In the genomic region with DNA sequence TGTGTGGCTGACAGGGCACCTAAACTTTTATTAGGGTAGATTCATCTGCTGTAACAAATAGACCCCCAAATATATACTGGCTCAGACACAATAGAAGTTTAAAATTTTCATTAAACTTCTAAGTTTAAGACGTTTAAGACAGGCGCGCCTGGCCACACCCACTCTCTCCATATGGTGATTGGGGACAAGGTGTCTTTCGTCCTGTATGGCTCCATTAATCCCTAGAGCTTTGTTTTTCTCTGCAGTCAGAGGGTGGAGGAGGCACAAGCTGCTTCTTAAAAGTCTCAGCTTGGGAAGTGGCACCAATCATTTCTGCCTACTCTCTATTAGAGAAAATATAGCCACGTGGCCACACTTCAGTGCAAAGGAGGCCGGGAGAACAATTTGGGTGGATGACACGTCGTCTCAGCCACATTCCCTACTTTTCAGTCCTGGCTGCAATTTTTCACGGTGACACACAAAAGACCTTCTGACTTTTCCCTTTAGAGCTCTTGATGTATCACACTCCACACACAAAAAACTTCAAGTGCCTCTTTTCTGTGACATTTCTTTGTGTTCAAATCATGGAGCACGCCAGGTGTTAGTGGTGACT, we compare ENCODE assay signal across 23 cellular contexts.
"Had no signal": no experiment of that assay in that cellular context is flagged by ENCODE, and none has a peak within 500 bp of the region (broad histone marks: within the 10 kb centered on the region; RNA-seq: fewer than 3 reads in every experiment).

No MANE protein-coding gene starts in this region.

- DNase-seq: activated CD4-positive, alpha-beta T cell treated with anti-CD3 and anti-CD28 coated beads for 4 hours; activated CD8-positive, alpha-beta T cell treated with anti-CD3 and anti-CD28 coated beads for 36 hours; activated effector memory CD4-positive, alpha-beta T cell treated with anti-CD3 and anti-CD28 coated beads, Interleukin-2, amount 50 U/mL, for 16 hours; activated naive CD4-positive, alpha-beta T cell treated with Interleukin-2 at 50 U/mL for 16 hours; activated T-cell treated with anti-CD3 and anti-CD28 coated beads, Interleukin-2, amount 50 U/mL, for 24 hours; brain microvascular endothelial cell; Karpas-422; MM.1S; NCI-H1105; NCI-H1436; NCI-H2081 treated with DMSO at 0.1 percent for 48 hours; NCI-H446; NCI-H524; OCI-M1; Right ventricle myocardium superior; RPMI8226; T-cell; T-helper 2 cell; T1000 had no signal

- H3K27ac ChIP-seq: brain microvascular endothelial cell, cardiac muscle cell had no signal

- H3K4me3 ChIP-seq: cardiac muscle cell, K562 had no signal

- ATAC-seq: activated CD4-positive, CD25-positive, alpha-beta regulatory T cell treated with anti-CD3 and anti-CD28 coated beads, Interleukin-2, amount 50 U/mL, for 24 hours; activated CD8-positive, alpha-beta T cell treated with anti-CD3 and anti-CD28 coated beads for 36 hours; K562; Panc1; T-cell had no signal

- H3K36me3 ChIP-seq: brain microvascular endothelial cell, cardiac muscle cell had no signal

- H3K27me3 ChIP-seq: brain microvascular endothelial cell, cardiac muscle cell had no signal
